9 cellular contexts compared by ENCODE assay signal in the genomic region with DNA sequence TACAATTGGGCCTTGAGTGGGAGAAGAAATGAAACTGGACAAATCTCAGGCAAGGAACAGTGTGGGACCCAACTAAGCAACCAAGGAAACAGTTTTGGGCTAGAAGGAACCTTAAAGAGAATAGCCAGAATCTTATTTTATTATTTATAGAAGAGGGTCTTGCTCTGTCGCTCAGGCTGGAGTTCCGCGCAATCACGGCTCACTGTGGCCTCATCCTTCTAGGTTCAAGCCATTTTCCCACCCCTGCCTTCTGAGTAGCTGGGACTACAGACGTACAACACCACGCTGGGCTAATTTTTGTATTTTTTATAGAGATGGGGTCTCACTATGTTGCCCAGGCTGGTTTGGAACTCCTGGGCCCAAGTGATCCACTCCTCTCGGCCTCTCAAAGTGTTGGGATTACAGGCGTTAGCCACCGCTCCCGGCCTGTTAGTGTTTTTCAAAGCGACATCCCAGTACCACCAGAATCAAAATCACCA. TPM values are rescaled to one million over a fixed set of nuclear protein-coding genes. Genes with fewer than 3 reads are reported as not detected.
A peak's percentile ranks its signal among the peaks of the same experiment; 100 is the strongest.
DNase-seq lines count a peak whose midpoint lies in the region; ATAC-seq and TF ChIP-seq lines count a peak whose summit lies in the region.
"Had no signal": no experiment of that assay in that cellular context is flagged by ENCODE, and none has a peak within 500 bp of the region (broad histone marks: within the 10 kb centered on the region; RNA-seq: fewer than 3 reads in every experiment).

No MANE protein-coding gene starts in this region.

- H3K79me2 ChIP-seq in SU-DHL-6 (ENCODE audit: insufficient read depth, low read length): peaks cover 85% of the 10 kb centered on the region

- H3K36me3 ChIP-seq in SU-DHL-6 (ENCODE audit: low read length) (peaks cover 22% of the 10 kb centered on the region), esophagus squamous epithelium (peaks cover 0 to 1% (median 0%) of the 10 kb centered on the region in 3 donors)

- TF ChIP-seq CTCF in GM12865 (IDR thresholded peaks at IDR 0.05; ENCODE audit: insufficient read depth, low read depth, low read length, missing control alignments) (no peak), SU-DHL-6 (IDR thresholded peaks at IDR 0.05; ENCODE audit: insufficient read depth, low read length, poor library complexity, severe bottlenecking) (no peak), esophagus squamous epithelium (IDR thresholded peaks at IDR 0.05) (no peak)

- 0 out of 2 replicates have a peak, but pooled peaks cover 2% of the 10 kb centered on the region for H4K20me1 ChIP-seq in SU-DHL-6 (ENCODE audit: low read depth, low read length)

- no peaks in the 10 kb centered on the region for H3K9me2 ChIP-seq in SU-DHL-6 (replicated peaks; ENCODE audit: insufficient read depth, low read length)

- peak overlapping the region; percentile 93 for H3K27ac ChIP-seq in SU-DHL-6 (ENCODE audit: low read depth, low read length)
- H3K27ac ChIP-seq in esophagus squamous epithelium: peak overlapping the region; percentile 78 to 87 (median 86)

- intact Hi-C loops in esophagus squamous epithelium (cut with DNase I): no loop called here

- DNase-seq in GM12865 (ENCODE audit: low read depth) (no peak), esophagus squamous epithelium (lab: John Stamatoyannopoulos, UW) (no peak), skeletal muscle cell (ENCODE audit: low read depth) (no peak), NCI-H1436 treated with DMSO at 0.1 percent for 48 hours (lab: John Stamatoyannopoulos, UW) (no peak), ACHN (no peak)
- DNase-seq in effector CD4-positive, alpha-beta T cell: no peak

- no peak for ATAC-seq in HG03460 (IDR thresholded peaks at IDR 0.05; ENCODE audit: unreplicated experiment)
- ATAC-seq: gastrocnemius medialis had no signal

- H2AFZ ChIP-seq in SU-DHL-6 (ENCODE audit: low read depth, low read length, severe bottlenecking): no peak overlapping the region

- peaks cover 38% of the 10 kb centered on the region for H3F3A ChIP-seq in SU-DHL-6 (ENCODE audit: insufficient read depth)

- peak overlapping the region; percentile 100 for H3K4me2 ChIP-seq in SU-DHL-6 (ENCODE audit: low read depth, low read length, poor library complexity, severe bottlenecking)

- peak overlapping the region; percentile 61 for H3K4me3 ChIP-seq in GM12865 (ENCODE audit: low read depth, low read length)
- H3K4me3 ChIP-seq in SU-DHL-6 (ENCODE audit: insufficient read depth, low read length, poor library complexity, severe bottlenecking): no peak overlapping the region
- peak overlapping the region in 3 of 4 donors; percentile 59 to 83 (median 60) for H3K4me3 ChIP-seq in esophagus squamous epithelium
- peak overlapping the region; percentile 49 for H3K4me3 ChIP-seq in skeletal muscle cell (ENCODE audit: low read depth, low read length)

- peaks cover 26 to 74% (median 27%) of the 10 kb centered on the region in 3 donors for H3K4me1 ChIP-seq in esophagus squamous epithelium

- H3K9me3 ChIP-seq in SU-DHL-6 (ENCODE audit: insufficient read depth, low read length): no peaks in the 10 kb centered on the region
- H3K9me3 ChIP-seq in esophagus squamous epithelium: no peaks in the 10 kb centered on the region
- H3K9me3 ChIP-seq: gastrocnemius medialis had no signal

- no peak for TF ChIP-seq POLR2A in esophagus squamous epithelium (IDR thresholded peaks at IDR 0.05)

- in situ Hi-C loops in ACHN (cut with HindIII; ENCODE audit: low pct_ligation_motif_present, low pct_unique_long_range_greater_than_20kb, low sequenced_read_pairs): no loop called here

- H3K27me3 ChIP-seq in SU-DHL-6 (ENCODE audit: low read length): no peaks in the 10 kb centered on the region
- no peaks in the 10 kb centered on the region for H3K27me3 ChIP-seq in esophagus squamous epithelium

- H3K9ac ChIP-seq in SU-DHL-6 (ENCODE audit: low read length): peak overlapping the region; percentile 92

- WGBS in esophagus squamous epithelium, 2 donors: 95 to 96% methylated on average over 10 to 11 of the region's 11 CpGs

RNA-seq across cellular contexts. Expression of gene WDR76, which starts 0.7 kb away (rescaled TPM):
- total RNA-seq in esophagus squamous epithelium: 10 to 100 TPM in 2 of 4 donors, 1 to 10 TPM in 2; 4.6 to 15.8 (median 10.3) TPM

RNA-seq across cellular contexts. Expression of gene MFAP1, which starts 1.6 kb away (rescaled TPM):
- 10 to 100 TPM; 14.5 to 21.6 (median 18.4) TPM for total RNA-seq in esophagus squamous epithelium

RNA-seq across cellular contexts. Expression of gene HYPK, which starts 25.7 kb away (rescaled TPM):
- total RNA-seq in esophagus squamous epithelium: 1 to 10 TPM; 2.0 to 9.3 (median 5.8) TPM

RNA-seq across cellular contexts. Expression of gene SERINC4, which starts 26.0 kb away (rescaled TPM):
- under 1 TPM in 1 of 4 donors, not detected in 3; 0.19 TPM for total RNA-seq in esophagus squamous epithelium

RNA-seq across cellular contexts. Expression of gene SERF2, which starts 33.9 kb away (rescaled TPM):
- 100 to 1,000 TPM; 520 to 903 (median 765) TPM for total RNA-seq in esophagus squamous epithelium
